ENCODE assay signal across 9 cellular contexts in genomic region chr12:25241171-25242020, GRCh38. TPM values are rescaled to one million over a fixed set of nuclear protein-coding genes. Genes with fewer than 3 reads are reported as not detected.
DNase-seq lines count a peak whose midpoint lies in the region; ATAC-seq, FAIRE-seq and TF ChIP-seq lines count a peak whose summit lies in the region.
"Had no signal": no experiment of that assay in that cellular context is flagged by ENCODE, and none has a peak within 500 bp of the region (broad histone marks: within the 10 kb centered on the region; RNA-seq: fewer than 3 reads in every experiment).

No MANE protein-coding gene starts in this region.

- no peaks in the 10 kb centered on the region for H3K9me3 Mint-ChIP-seq in osteocyte (ENCODE audit: unreplicated experiment)

- H3K4me3 Mint-ChIP-seq in osteocyte (ENCODE audit: unreplicated experiment), result no peak overlapping the region

- ATAC-seq in HG03432 (IDR thresholded peaks at IDR 0.05; ENCODE audit: unreplicated experiment), result peak; percentile 61

- CTCF ChIA-PET in AG04450 (lab: Charles Lee), result interaction anchor here (0.6 to 2.4 kb wide), 36 partner anchors 9 to 450 kb away, joined by 3 to 20 read pairs (median 4); partner anchors contain the start of genes DNAI7, ETFRF1 and KRAS

- TF ChIP-seq POLR2A in esophagus squamous epithelium (IDR thresholded peaks at IDR 0.05), result no peak

- no peaks in the 10 kb centered on the region for H3K27me3 ChIP-seq in AG04450 (ENCODE audit: control insufficient read depth, insufficient read depth, low read length)
- no peaks in the 10 kb centered on the region for H3K27me3 ChIP-seq in esophagus squamous epithelium

- H3K27ac Mint-ChIP-seq in osteocyte (ENCODE audit: unreplicated experiment), result peak overlapping the region; percentile 63

- peaks cover 0 to 5% (median 0%) of the 10 kb centered on the region in 3 donors for H3K4me1 ChIP-seq in esophagus squamous epithelium

- no peaks in the 10 kb centered on the region for H3K9me3 ChIP-seq in AG04450 (ENCODE audit: control insufficient read depth, insufficient read depth, low read length)
- no peaks in the 10 kb centered on the region for H3K9me3 ChIP-seq in esophagus squamous epithelium

- intact Hi-C loops in esophagus squamous epithelium (cut with DNase I), result no loop called here

- H3K27ac ChIP-seq in AG04450 (ENCODE audit: low read depth, low read length) (no peak overlapping the region), esophagus squamous epithelium (no peak overlapping the region)
- H3K27ac ChIP-seq: skin epidermis had no signal

- FAIRE-seq in G401.6 (lab: Jason Lieb, UNC), result peak; percentile 96

- TF ChIP-seq CTCF in AG04450 (IDR thresholded peaks at IDR 0.05; ENCODE audit: low read depth, low read length) (peak; percentile 68), esophagus squamous epithelium (IDR thresholded peaks at IDR 0.05) (peak in 5 of 6 experiments; percentile 48 to 69 (median 56)), osteocyte (IDR thresholded peaks at IDR 0.05) (peak; percentile 78)

- H3K36me3 ChIP-seq in esophagus squamous epithelium, result peaks cover 0 to 38% (median 12%) of the 10 kb centered on the region in 3 donors

- 26 to 30% methylated on average over 6 of the region's 6 CpGs for WGBS in esophagus squamous epithelium, 2 donors

- POLR2A ChIA-PET in AG04450 (lab: Yijun Ruan, JAX), result interaction anchor here (0.8 to 1.1 kb wide), 3 partner anchors 9 to 144 kb away, joined by 3 to 4 read pairs (median 3); partner anchors contain the start of genes DNAI7, ETFRF1 and KRAS

- no peaks in the 10 kb centered on the region for H3K27me3 Mint-ChIP-seq in osteocyte (ENCODE audit: unreplicated experiment)

- peaks cover 29% of the 10 kb centered on the region for H3K36me3 Mint-ChIP-seq in osteocyte (ENCODE audit: unreplicated experiment)

- DNase-seq in AG04450 (ENCODE audit: low read depth, low spot score) (no peak), SK-N-DZ (ENCODE audit: low spot score) (peak; percentile 38), esophagus squamous epithelium (lab: John Stamatoyannopoulos, UW) (no peak), osteocyte (ENCODE audit: extremely low spot score, unreplicated experiment) (no peak)
- DNase-seq in stimulated activated CD4-positive, alpha-beta T cell treated with anti-CD3 and anti-CD28 coated beads, Interleukin-15, amount 100 ng/mL, for 24 hours, result no peak
- no peak for DNase-seq in activated CD4-positive, alpha-beta T cell treated with anti-CD3 and anti-CD28 coated beads, Interleukin-2, amount 50 U/mL, for 48 hours

- H3K4me1 Mint-ChIP-seq in osteocyte (ENCODE audit: unreplicated experiment), result peaks cover 9% of the 10 kb centered on the region

- no peak overlapping the region for H3K4me3 ChIP-seq in AG04450 (ENCODE audit: low read depth, low read length)
- no peak overlapping the region for H3K4me3 ChIP-seq in esophagus squamous epithelium
- H3K4me3 ChIP-seq: skin epidermis had no signal

RNA-seq across cellular contexts. Expression of gene KRAS, which starts 9.3 kb away (rescaled TPM):
- polyA plus RNA-seq in AG04450 (2011; rRNA removed), result 19.0 and 24.2 TPM in 2 replicates
- 9.7 and 17.0 TPM in 2 replicates for polyA minus RNA-seq in AG04450 (2011; rRNA and poly(A)+ RNA removed)
- polyA plus RNA-seq in SK-N-DZ (2014; cell fraction: cytosol; rRNA removed), result 21.0 and 23.8 TPM in 2 replicates
- polyA plus RNA-seq in SK-N-DZ (2014; cell fraction: nucleus; rRNA removed), result 8.8 and 9.2 TPM in 2 replicates
- total RNA-seq in esophagus squamous epithelium (10 to 100 TPM; 17.4 to 27.5 (median 19.2) TPM), osteocyte (24.3 and 25.1 TPM in 2 replicates)

RNA-seq across cellular contexts. Expression of gene ETFRF1, which starts 46.4 kb away (rescaled TPM):
- polyA plus RNA-seq in AG04450 (2011; rRNA removed), result 18.2 and 26.6 TPM in 2 replicates
- polyA minus RNA-seq in AG04450 (2011; rRNA and poly(A)+ RNA removed), result 5.8 and 7.0 TPM in 2 replicates
- 32.2 and 36.2 TPM in 2 replicates for polyA plus RNA-seq in SK-N-DZ (2014; cell fraction: cytosol; rRNA removed)
- polyA plus RNA-seq in SK-N-DZ (2014; cell fraction: nucleus; rRNA removed), result 27.6 and 30.7 TPM in 2 replicates
- 10 to 100 TPM; 18.3 to 26.7 (median 25.3) TPM for total RNA-seq in esophagus squamous epithelium
- total RNA-seq in osteocyte, result 16.3 and 17.9 TPM in 2 replicates

RNA-seq across cellular contexts. Expression of gene DNAI7, which starts 46.4 kb away (rescaled TPM):
- 0.11 and 0.26 TPM in 2 replicates for polyA plus RNA-seq in AG04450 (2011; rRNA removed)
- 0.09 TPM in 1 of 2 replicates, not detected in the other for polyA minus RNA-seq in AG04450 (2011; rRNA and poly(A)+ RNA removed)
- 0.08 TPM in 1 of 2 replicates, not detected in the other for polyA plus RNA-seq in SK-N-DZ (2014; cell fraction: cytosol; rRNA removed)
- polyA plus RNA-seq in SK-N-DZ (2014; cell fraction: nucleus; rRNA removed), result 0.36 TPM in 1 of 2 replicates, not detected in the other
- total RNA-seq in esophagus squamous epithelium, result not detected
- 0.30 TPM in 1 of 2 replicates, not detected in the other for total RNA-seq in osteocyte
